Comparison of ENCODE assay signal across 10 cellular contexts in genomic region chr10:120949511-120950102, GRCh38.
DNase-seq lines count a peak whose midpoint lies in the region; TF ChIP-seq lines count a peak whose summit lies in the region.
"Had no signal": no experiment of that assay in that cellular context is flagged by ENCODE, and none has a peak within 500 bp of the region (broad histone marks: within the 10 kb centered on the region; RNA-seq: fewer than 3 reads in every experiment).

No MANE protein-coding gene starts in this region.

- H3K36me3 Mint-ChIP-seq in CD4-positive, alpha-beta memory T cell = no peaks in the 10 kb centered on the region

- H2AFZ ChIP-seq in Karpas-422 (ENCODE audit: low read length) (no peak overlapping the region), osteoblast (ENCODE audit: low read length) (no peak overlapping the region)

- peaks cover 24 to 31% of the 10 kb centered on the region in 2 donors for H3K27me3 Mint-ChIP-seq in CD4-positive, alpha-beta memory T cell

- peak overlapping the region; percentile 21 to 73 (median 60) for H3K4me3 Mint-ChIP-seq in CD4-positive, alpha-beta memory T cell

- H3K27ac ChIP-seq in CD4-positive, alpha-beta memory T cell (ENCODE audit: low read depth, low read length) = no peak overlapping the region
- H3K27ac ChIP-seq in Karpas-422 (ENCODE audit: low read length) = no peak overlapping the region
- H3K27ac ChIP-seq in osteoblast (ENCODE audit: low read depth, low read length) = no peak overlapping the region
- H3K27ac ChIP-seq in SJCRH30 = no peak overlapping the region
- H3K27ac ChIP-seq: neutrophil had no signal

- H3K4me3 ChIP-seq in CD4-positive, alpha-beta memory T cell (ENCODE audit: low read length in 2 of 2) = peak overlapping the region; percentile 30 to 52
- no peak overlapping the region; the same call in 1 of the 2 replicates for H3K4me3 ChIP-seq in Karpas-422 (ENCODE audit: low read length)
- peak overlapping the region; percentile 10 to 20 for H3K4me3 ChIP-seq in foreskin fibroblast (ENCODE audit: low read depth in 1 of 2, low read length in 2 of 2)
- H3K4me3 ChIP-seq in osteoblast (ENCODE audit: insufficient read depth, low read length) = no peak overlapping the region
- H3K4me3 ChIP-seq in SJCRH30 = no peak overlapping the region

- TF ChIP-seq CTCF in foreskin fibroblast (IDR thresholded peaks at IDR 0.05; ENCODE audit: low read depth, low read length) (no peak), osteoblast (IDR thresholded peaks at IDR 0.05; ENCODE audit: extremely low read depth, low read depth, low read length) (no peak)

- H3K79me2 ChIP-seq in Karpas-422 (ENCODE audit: low read length) (no peaks in the 10 kb centered on the region), osteoblast (ENCODE audit: insufficient read depth, low read length) (no peaks in the 10 kb centered on the region)

- intact Hi-C loops in CD4-positive, alpha-beta memory T cell (cut with micrococcal nuclease) = loop anchor here (1.0 kb wide), 1 partner anchor 951 kb away; no protein-coding TSS in a partner anchor

- H3K9me3 Mint-ChIP-seq in CD4-positive, alpha-beta memory T cell = peaks cover 0 to 16% (median 10%) of the 10 kb centered on the region in 8 donors

- no peaks in the 10 kb centered on the region for H3K36me3 ChIP-seq in CD4-positive, alpha-beta memory T cell (ENCODE audit: insufficient read depth, low read length)
- H3K36me3 ChIP-seq in Karpas-422 (ENCODE audit: insufficient read depth, low read length) (no peaks in the 10 kb centered on the region), osteoblast (ENCODE audit: insufficient read depth, low read length) (no peaks in the 10 kb centered on the region), SJCRH30 (no peaks in the 10 kb centered on the region)
- H3K36me3 ChIP-seq: neutrophil had no signal

- no peak overlapping the region for H3K9ac ChIP-seq in Karpas-422 (ENCODE audit: low read length)

- H3K4me1 ChIP-seq in CD4-positive, alpha-beta memory T cell (ENCODE audit: insufficient read depth, low read length) = peaks cover 13% of the 10 kb centered on the region
- H3K4me1 ChIP-seq in Karpas-422 (ENCODE audit: low read length) (peaks cover 4% of the 10 kb centered on the region; the same call in 1 of the 2 replicates), osteoblast (ENCODE audit: insufficient read depth, low read length) (no peaks in the 10 kb centered on the region), SJCRH30 (peaks cover 5% of the 10 kb centered on the region; the same call in 1 of the 2 replicates)

- no peaks in the 10 kb centered on the region for H3K9me2 ChIP-seq in Karpas-422 (replicated peaks; ENCODE audit: insufficient read depth, low read length)

- no peak overlapping the region for H3K27ac Mint-ChIP-seq in CD4-positive, alpha-beta memory T cell

- H3K9me3 ChIP-seq in CD4-positive, alpha-beta memory T cell (ENCODE audit: control insufficient read depth in 1 of 2, low read length in 2 of 2) = no peaks in the 10 kb centered on the region
- H3K9me3 ChIP-seq in Karpas-422 (ENCODE audit: low read length) (no peaks in the 10 kb centered on the region), osteoblast (ENCODE audit: low read depth, low read length) (no peaks in the 10 kb centered on the region), SJCRH30 (replicated peaks) (no peaks in the 10 kb centered on the region; the same call in 1 of the 2 replicates)
- H3K9me3 ChIP-seq: neutrophil had no signal

- no peaks in the 10 kb centered on the region for H4K20me1 ChIP-seq in Karpas-422 (ENCODE audit: insufficient read depth, low read depth, low read length)
- no peaks in the 10 kb centered on the region for H4K20me1 ChIP-seq in osteoblast (ENCODE audit: insufficient read depth, low read length)

- CTCF ChIA-PET in CD4-positive, alpha-beta memory T cell (lab: Charles Lee; ENCODE audit: partially characterized antibody) = interaction anchor here (1.1 to 2.1 kb wide), 9 partner anchors 9 to 951 kb away, joined by 3 to 14 read pairs (median 7); no protein-coding TSS in a partner anchor

- peaks cover 0 to 10% (median 3%) of the 10 kb centered on the region in 4 donors for H3K4me1 Mint-ChIP-seq in CD4-positive, alpha-beta memory T cell

- POLR2A ChIA-PET in CD4-positive, alpha-beta memory T cell (lab: Charles Lee; ENCODE audit: partially characterized antibody) = no interaction called here

- peak overlapping the region; percentile 65 for H3K4me2 ChIP-seq in Karpas-422 (ENCODE audit: low read depth, low read length, poor library complexity, severe bottlenecking)
- H3K4me2 ChIP-seq in osteoblast (ENCODE audit: insufficient read depth, low read length) = peak overlapping the region; percentile 77

- H3K27me3 ChIP-seq in CD4-positive, alpha-beta memory T cell (ENCODE audit: insufficient read depth, low read length) = peaks cover 17% of the 10 kb centered on the region
- H3K27me3 ChIP-seq in Karpas-422 (ENCODE audit: low read length) (no peaks in the 10 kb centered on the region), osteoblast (ENCODE audit: insufficient read depth, low read length) (peaks cover 11% of the 10 kb centered on the region), SJCRH30 (no peaks in the 10 kb centered on the region)

- DNase-seq in CD4-positive, alpha-beta memory T cell = no peak
- DNase-seq in Karpas-422 (no peak), foreskin fibroblast (peak in 1 of 2 donors; percentile 8), osteoblast (ENCODE audit: insufficient read length, low spot score, missing footprints) (peak; percentile 77), NCI-H2196 treated with DMSO at 0.1 percent for 48 hours (lab: John Stamatoyannopoulos, UW; ENCODE audit: unreplicated experiment) (no peak), DMS153 (lab: John Stamatoyannopoulos, UW) (no peak), UCSD-AML1 (lab: John Stamatoyannopoulos, UW; ENCODE audit: unreplicated experiment) (no peak), SJCRH30 (no peak)
- DNase-seq: NK-92 treated with Interleukin-12 subunit alpha and Interleukin-12 subunit beta, amount 100 ng/mL, for 24 hours had no signal

Comparison
In these comparisons a context has a peak if more than half of its experiments do, and no peak if none do; other contexts are left out.
1. H3K4me3 ChIP-seq: peak in CD4-positive, alpha-beta memory T cell (2 of 2) and foreskin fibroblast (2 of 2); none in Karpas-422 (single experiment), osteoblast (single experiment) and SJCRH30 (single experiment).